29 cellular contexts compared by ENCODE assay signal in genomic region chr9:69357854-69358220, GRCh38. TPM values are rescaled to one million over a fixed set of nuclear protein-coding genes. Genes with fewer than 3 reads are reported as not detected.
"Had no signal": no experiment of that assay in that cellular context is flagged by ENCODE, and none has a peak within 500 bp of the region (broad histone marks: within the 10 kb centered on the region; RNA-seq: fewer than 3 reads in every experiment).

No MANE protein-coding gene starts in this region.

- H3K9me3 ChIP-seq: esophagus squamous epithelium, lower lobe of right lung, neutrophil, ovary, SK-N-SH, upper lobe of right lung had no signal

- H3K36me3 ChIP-seq: brain microvascular endothelial cell, esophagus squamous epithelium, lower lobe of right lung, neutrophil, ovary, upper lobe of right lung had no signal

- DNase-seq: activated CD4-positive, alpha-beta T cell treated with anti-CD3 and anti-CD28 coated beads for 4 hours; activated CD4-positive, alpha-beta T cell treated with anti-CD3 and anti-CD28 coated beads, Interleukin-2, amount 50 U/mL, for 48 hours; activated CD8-positive, alpha-beta memory T cell treated with anti-CD3 and anti-CD28 coated beads, Interleukin-2, amount 50 U/mL, for 4 hours; activated gamma-delta T cell; activated naive CD4-positive, alpha-beta T cell treated with anti-CD3 and anti-CD28 coated beads, Interleukin-2, amount 50 U/mL, for 16 hours; activated T-cell treated with anti-CD3 and anti-CD28 coated beads, Interleukin-2, amount 50 U/mL, for 1 hour; amniotic stem cell; brain microvascular endothelial cell; central memory CD4-positive, alpha-beta T cell; esophagus squamous epithelium; foreskin melanocyte; glutamatergic neuron; hippocampal formation; left colon; lower lobe of right lung; mesenchymal stem cell; nephron progenitor cell; ovary; SK-N-SH; stimulated activated CD4-positive, alpha-beta T cell treated with anti-CD3 and anti-CD28 coated beads, Interleukin-12 subunit alpha, Interleukin-12 subunit beta, amount 100 ng/mL, for 4 hours; stimulated activated CD4-positive, alpha-beta T cell treated with anti-CD3 and anti-CD28 coated beads, Interleukin-4, amount 100 ng/mL, for 1 hour; substantia nigra; SW 1271; T-helper 9 cell; upper lobe of right lung had no signal

- H3K4me1 ChIP-seq: upper lobe of right lung had no signal

- ATAC-seq: left colon had no signal

- H3K27me3 ChIP-seq: brain microvascular endothelial cell, esophagus squamous epithelium, neutrophil, ovary, upper lobe of right lung had no signal

- H3K4me3 ChIP-seq: esophagus squamous epithelium, lower lobe of right lung, ovary, upper lobe of right lung had no signal

- H3K9ac ChIP-seq: SK-N-SH had no signal

- H3K27ac ChIP-seq: brain microvascular endothelial cell, lower lobe of right lung, neutrophil, ovary, upper lobe of right lung, VCaP had no signal

RNA-seq across cellular contexts. Expression of gene ENTREP1, which starts 32.8 kb away (rescaled TPM):
- total RNA-seq: activated CD8-positive, alpha-beta memory T cell treated with anti-CD3 and anti-CD28 coated beads for 36 hours; activated T-helper 1 cell treated with anti-CD3 and anti-CD28 coated beads, Interleukin-12 subunit alpha, Interleukin-12 subunit beta, Interleukin-2, Interleukin-4 antibody, amounts not matched to agents 30 ng/mL and 10 ng/mL and 1 ng/mL, durations not matched to agents 14 hours and 24 hours and 36 hours had no signal
- polyA plus RNA-seq: SK-N-SH had no signal
